8 cellular contexts compared by ENCODE assay signal in the genomic region with DNA sequence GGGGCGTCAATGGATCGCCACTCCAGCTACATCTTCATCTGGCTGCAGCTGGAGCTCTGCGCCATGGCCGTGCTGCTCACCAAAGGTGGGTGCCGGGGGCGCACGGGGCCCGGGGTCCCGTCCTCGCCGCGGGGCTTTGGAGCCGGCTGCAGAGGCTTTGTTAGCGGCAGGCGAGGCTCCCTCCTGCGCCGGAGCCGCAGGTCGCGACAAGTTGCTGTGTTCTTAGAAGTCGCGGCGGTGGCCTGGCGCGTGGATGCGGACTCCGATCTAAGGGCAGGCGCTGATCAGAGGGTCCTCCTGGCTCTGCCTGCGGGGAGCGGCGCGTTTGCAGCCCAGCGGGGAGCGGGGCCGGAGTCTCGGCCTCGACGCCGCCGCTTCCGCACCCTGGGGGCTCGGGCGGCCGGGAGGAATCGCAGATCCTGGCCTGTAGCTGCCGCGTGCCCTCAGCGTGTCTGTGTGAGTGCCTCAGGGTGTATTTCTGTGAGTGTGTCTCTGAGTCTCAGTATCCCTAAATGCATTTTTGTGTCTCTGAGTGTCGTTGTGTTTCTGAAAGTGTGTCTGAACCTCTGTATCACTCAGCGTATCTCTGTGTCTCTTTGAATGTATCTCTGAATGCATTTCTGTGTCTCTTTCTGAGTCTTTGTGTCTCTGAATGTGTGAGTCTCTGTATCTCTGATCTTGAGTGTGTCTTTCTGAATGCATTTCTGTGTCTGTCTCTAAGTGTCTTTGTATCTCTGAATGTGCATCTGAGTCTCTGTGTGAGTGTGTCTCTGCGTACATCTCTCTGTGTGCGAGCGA. TPM values are rescaled to one million over a fixed set of nuclear protein-coding genes. Genes with fewer than 3 reads are reported as not detected.
DNase-seq lines count a peak whose midpoint lies in the region; ATAC-seq and TF ChIP-seq lines count a peak whose summit lies in the region.

No MANE protein-coding gene starts in this region.

- no peak overlapping the region for H3K27ac Mint-ChIP-seq in activated T-helper 1 cell treated with anti-CD3 and anti-CD28 coated beads, Interleukin-12 subunit alpha, Interleukin-12 subunit beta, Interleukin-2, Interleukin-4 antibody, amounts not matched to agents 30 ng/mL and 10 ng/mL and 1 ng/mL, durations not matched to agents 14 hours and 24 hours and 36 hours
- H3K27ac Mint-ChIP-seq in neural progenitor cell = peak overlapping the region; percentile 9

- H4K20me1 ChIP-seq in neural progenitor cell (ENCODE audit: low read depth) = peaks cover 32% of the 10 kb centered on the region

- H3K27me3 ChIP-seq in foreskin keratinocyte = peaks cover 32% of the 10 kb centered on the region
- H3K27me3 ChIP-seq in neural progenitor cell = peaks cover 86% of the 10 kb centered on the region

- H2AFZ ChIP-seq in neural progenitor cell (replicated peaks) = peak overlapping the region; percentile 92

- no peaks in the 10 kb centered on the region for H3K79me2 ChIP-seq in neural progenitor cell (ENCODE audit: low read depth)

- ATAC-seq in GM18517 (IDR thresholded peaks at IDR 0.05; ENCODE audit: unreplicated experiment) (peak; percentile 5), foreskin keratinocyte (peak; percentile 5), HG03520 (IDR thresholded peaks at IDR 0.05; ENCODE audit: unreplicated experiment) (no peak)

- H3K27ac ChIP-seq in foreskin keratinocyte (peak overlapping the region; percentile 76), neural progenitor cell (no peak overlapping the region)

- H3K4me3 Mint-ChIP-seq in activated T-helper 1 cell treated with anti-CD3 and anti-CD28 coated beads, Interleukin-12 subunit alpha, Interleukin-12 subunit beta, Interleukin-2, Interleukin-4 antibody, amounts not matched to agents 30 ng/mL and 10 ng/mL and 1 ng/mL, durations not matched to agents 14 hours and 24 hours and 36 hours = peak overlapping the region; percentile 82
- H3K4me3 Mint-ChIP-seq in neural progenitor cell = peak overlapping the region; percentile 94

- peak; percentile 26 to 43 for DNase-seq in Kasumi-1 (lab: John Stamatoyannopoulos, UW)
- peak; percentile 1 for DNase-seq in activated T-helper 1 cell treated with anti-CD3 and anti-CD28 coated beads, Interleukin-12 subunit alpha, Interleukin-12 subunit beta, Interleukin-2, Interleukin-4 antibody, amounts not matched to agents 30 ng/mL and 10 ng/mL and 1 ng/mL, durations not matched to agents 14 hours and 24 hours and 36 hours (ENCODE audit: low spot score)
- DNase-seq in foreskin keratinocyte = peak in 1 of 2 donors; percentile 52
- peak; percentile 70 for DNase-seq in neural progenitor cell (ENCODE audit: low spot score)
- no peak for DNase-seq in iPS-NIHi7 (ENCODE audit: extremely low spot score)
- no peak for DNase-seq in NCI-H2081 treated with DMSO at 0.1 percent for 48 hours (lab: John Stamatoyannopoulos, UW)

- TF ChIP-seq CTCF in foreskin keratinocyte (conservative IDR thresholded peaks at IDR 0.05) (no peak), neural progenitor cell (IDR thresholded peaks at IDR 0.05) (no peak)

- H3K36me3 ChIP-seq in neural progenitor cell = no peaks in the 10 kb centered on the region

- H3K9ac ChIP-seq in neural progenitor cell = no peak overlapping the region

- H3K36me3 Mint-ChIP-seq in activated T-helper 1 cell treated with anti-CD3 and anti-CD28 coated beads, Interleukin-12 subunit alpha, Interleukin-12 subunit beta, Interleukin-2, Interleukin-4 antibody, amounts not matched to agents 30 ng/mL and 10 ng/mL and 1 ng/mL, durations not matched to agents 14 hours and 24 hours and 36 hours (ENCODE audit: low read depth) = peaks cover 3% of the 10 kb centered on the region
- peaks cover 18% of the 10 kb centered on the region for H3K36me3 Mint-ChIP-seq in neural progenitor cell

- H3K9me3 Mint-ChIP-seq in activated T-helper 1 cell treated with anti-CD3 and anti-CD28 coated beads, Interleukin-12 subunit alpha, Interleukin-12 subunit beta, Interleukin-2, Interleukin-4 antibody, amounts not matched to agents 30 ng/mL and 10 ng/mL and 1 ng/mL, durations not matched to agents 14 hours and 24 hours and 36 hours = no peaks in the 10 kb centered on the region
- H3K9me3 Mint-ChIP-seq in neural progenitor cell = no peaks in the 10 kb centered on the region

- H3K4me3 ChIP-seq in neural progenitor cell = peak overlapping the region; percentile 76

- peaks cover 77% of the 10 kb centered on the region for H3K27me3 Mint-ChIP-seq in activated T-helper 1 cell treated with anti-CD3 and anti-CD28 coated beads, Interleukin-12 subunit alpha, Interleukin-12 subunit beta, Interleukin-2, Interleukin-4 antibody, amounts not matched to agents 30 ng/mL and 10 ng/mL and 1 ng/mL, durations not matched to agents 14 hours and 24 hours and 36 hours (ENCODE audit: insufficient read depth)
- peaks cover 7% of the 10 kb centered on the region for H3K27me3 Mint-ChIP-seq in neural progenitor cell (ENCODE audit: insufficient read depth, low read depth)

- peaks cover 27% of the 10 kb centered on the region for H3K4me1 Mint-ChIP-seq in activated T-helper 1 cell treated with anti-CD3 and anti-CD28 coated beads, Interleukin-12 subunit alpha, Interleukin-12 subunit beta, Interleukin-2, Interleukin-4 antibody, amounts not matched to agents 30 ng/mL and 10 ng/mL and 1 ng/mL, durations not matched to agents 14 hours and 24 hours and 36 hours (ENCODE audit: low read depth)
- H3K4me1 Mint-ChIP-seq in neural progenitor cell = peaks cover 51% of the 10 kb centered on the region

- intact Hi-C loops in activated T-helper 1 cell treated with anti-CD3 and anti-CD28 coated beads, Interleukin-12 subunit alpha, Interleukin-12 subunit beta, Interleukin-2, Interleukin-4 antibody, amounts not matched to agents 30 ng/mL and 10 ng/mL and 1 ng/mL, durations not matched to agents 14 hours and 24 hours and 36 hours (cut with micrococcal nuclease) = loop anchor here (1.0 to 5.0 kb wide), 8 partner anchors 146 to 935 kb away; a partner anchor contains a TSS

- H3F3A ChIP-seq in neural progenitor cell (ENCODE audit: low read depth) = peaks cover 42% of the 10 kb centered on the region

- no peaks in the 10 kb centered on the region for H3K9me3 ChIP-seq in neural progenitor cell (ENCODE audit: low read depth)

- H3K4me1 ChIP-seq in foreskin keratinocyte (no peaks in the 10 kb centered on the region), neural progenitor cell (peaks cover 36% of the 10 kb centered on the region)

- peak overlapping the region; percentile 98 for H3K4me2 ChIP-seq in neural progenitor cell

RNA-seq across cellular contexts. Expression of a gene that starts 0.8 kb away (rescaled TPM):
- total RNA-seq in activated T-helper 1 cell treated with anti-CD3 and anti-CD28 coated beads, Interleukin-12 subunit alpha, Interleukin-12 subunit beta, Interleukin-2, Interleukin-4 antibody, amounts not matched to agents 30 ng/mL and 10 ng/mL and 1 ng/mL, durations not matched to agents 14 hours and 24 hours and 36 hours = 0.23 and 0.81 TPM in 2 replicates
- 3.6 and 6.8 TPM in 2 replicates for total RNA-seq in foreskin keratinocyte
- 2.9 and 6.1 TPM in 2 replicates for polyA plus RNA-seq in foreskin keratinocyte
- 2.2 and 3.2 TPM in 2 replicates for total RNA-seq in neural progenitor cell (ENCODE audit: low replicate concordance)

Comparison
In these comparisons a context has a peak if more than half of its experiments do, and no peak if none do; other contexts are left out.
1. DNase-seq: peak in Kasumi-1 (2 of 2), activated T-helper 1 cell treated with anti-CD3 and anti-CD28 coated beads, Interleukin-12 subunit alpha, Interleukin-12 subunit beta, Interleukin-2, Interleukin-4 antibody, amounts not matched to agents 30 ng/mL and 10 ng/mL and 1 ng/mL, durations not matched to agents 14 hours and 24 hours and 36 hours (single experiment) and neural progenitor cell (single experiment); none in iPS-NIHi7 (single experiment) and NCI-H2081 treated with DMSO at 0.1 percent for 48 hours (single experiment).